8 cellular contexts compared by ENCODE assay signal in genomic region chr10:32980558-32981468, GRCh38. TPM values are rescaled to one million over a fixed set of nuclear protein-coding genes. Genes with fewer than 3 reads are reported as not detected.
DNase-seq lines count a peak whose midpoint lies in the region; ATAC-seq and TF ChIP-seq lines count a peak whose summit lies in the region.

No MANE protein-coding gene starts in this region.

- H3K27me3 ChIP-seq in HUES48 (ENCODE audit: control insufficient read depth, insufficient read depth, low read length), result no peaks in the 10 kb centered on the region
- no peaks in the 10 kb centered on the region for H3K27me3 ChIP-seq in muscle layer of colon (ENCODE audit: control insufficient read depth in 1 of 2, insufficient read depth in 2 of 2, low read length in 2 of 2)

- POLR2A ChIA-PET in OCI-LY7 (lab: Charles Lee), result interaction anchor here (0.5 to 7.2 kb wide), 21 partner anchors 8 to 603 kb away, joined by 3 to 68 read pairs (median 4); no protein-coding TSS in a partner anchor

- intact Hi-C loops in Calu3 (cut with micrococcal nuclease; ENCODE audit: unreplicated experiment) (no loop called here), OCI-LY7 (cut with micrococcal nuclease; ENCODE audit: unreplicated experiment) (loop anchor here (1.0 kb wide), 1 partner anchor 9 kb away; no protein-coding TSS in a partner anchor)

- TF ChIP-seq CTCF in Calu3 (IDR thresholded peaks at IDR 0.05; ENCODE audit: unreplicated experiment), result no peak
- TF ChIP-seq CTCF in OCI-LY7 (conservative IDR thresholded peaks at IDR 0.05; ENCODE audit: low read length), result 0 out of 2 replicates have a peak, but pooled peaks have one; percentile 25

- peak overlapping the region; percentile 82 for H3K4me3 Mint-ChIP-seq in Calu3 (ENCODE audit: low read depth, unreplicated experiment)

- no peaks in the 10 kb centered on the region for H3K79me2 ChIP-seq in OCI-LY7 (ENCODE audit: insufficient read depth, low read depth, low read length)

- no peaks in the 10 kb centered on the region for H3K9me2 ChIP-seq in OCI-LY7 (ENCODE audit: insufficient read depth, low read length)

- no peaks in the 10 kb centered on the region for H3K36me3 ChIP-seq in HUES48 (ENCODE audit: control insufficient read depth, insufficient read depth, low read length)
- no peaks in the 10 kb centered on the region for H3K36me3 ChIP-seq in OCI-LY7 (ENCODE audit: insufficient read depth, low read length)
- H3K36me3 ChIP-seq in muscle layer of colon (ENCODE audit: insufficient read depth, low read length), result no peaks in the 10 kb centered on the region

- H3K4me1 ChIP-seq in HUES48 (ENCODE audit: control insufficient read depth, insufficient read depth, low read length) (peaks cover 23% of the 10 kb centered on the region), OCI-LY7 (ENCODE audit: insufficient read depth, low read length, poor library complexity, severe bottlenecking) (peaks cover 62% of the 10 kb centered on the region), muscle layer of colon (ENCODE audit: insufficient read depth, low read length) (peaks cover 17% of the 10 kb centered on the region)

- H3K27ac ChIP-seq in HUES48 (ENCODE audit: low read depth, low read length) (peak overlapping the region; percentile 84), OCI-LY7 (ENCODE audit: low read depth, low read length, poor library complexity, severe bottlenecking) (peak overlapping the region; percentile 63), muscle layer of colon (ENCODE audit: low read depth, low read length) (peak overlapping the region; percentile 99)

- peaks cover 42% of the 10 kb centered on the region for H3K4me1 Mint-ChIP-seq in Calu3 (ENCODE audit: low read depth, unreplicated experiment)

- H3K9me3 Mint-ChIP-seq in Calu3 (ENCODE audit: low read depth, unreplicated experiment), result no peaks in the 10 kb centered on the region

- H3K27ac Mint-ChIP-seq in Calu3 (ENCODE audit: unreplicated experiment), result peak overlapping the region; percentile 100

- peak; percentile 95 for ATAC-seq in GM21423 (IDR thresholded peaks at IDR 0.05; ENCODE audit: unreplicated experiment)
- peak; percentile 100 for ATAC-seq in esophagus mucosa

- peaks cover 46% of the 10 kb centered on the region for H3K36me3 Mint-ChIP-seq in Calu3 (ENCODE audit: insufficient read depth, unreplicated experiment)

- H3K4me3 ChIP-seq in HUES48 (ENCODE audit: low read depth, low read length), result peak overlapping the region; percentile 64
- peak overlapping the region; percentile 63 for H3K4me3 ChIP-seq in OCI-LY7 (ENCODE audit: low read depth, low read length, poor library complexity, severe bottlenecking)
- H3K4me3 ChIP-seq in muscle layer of colon (ENCODE audit: low read depth in 1 of 2, low read length in 2 of 2), result peak overlapping the region; percentile 81 to 85

- H3K9ac ChIP-seq in HUES48 (ENCODE audit: low read depth, low read length) (peak overlapping the region; percentile 51), muscle layer of colon (ENCODE audit: low read length) (peak overlapping the region; percentile 98)

- CTCF ChIA-PET in Calu3 (lab: Charles Lee), result interaction anchor here (0.8 to 2.1 kb wide), 8 partner anchors 9 to 175 kb away, joined by 3 to 14 read pairs (median 3); no protein-coding TSS in a partner anchor
- CTCF ChIA-PET in OCI-LY7 (lab: Charles Lee; ENCODE audit: unreplicated experiment), result interaction anchor here (0.6 to 1.7 kb wide), 4 partner anchors 15 to 124 kb away, joined by 3 to 7 read pairs (median 3); no protein-coding TSS in a partner anchor

- H4K20me1 ChIP-seq in OCI-LY7 (ENCODE audit: insufficient read depth, low read length), result no peaks in the 10 kb centered on the region

- H2AFZ ChIP-seq in OCI-LY7 (ENCODE audit: low read length), result peak overlapping the region; percentile 74

- DNase-seq in Calu3, result peak; percentile 93
- DNase-seq in OCI-LY7 (ENCODE audit: low spot score), result peak; percentile 90
- peak; percentile 76 for DNase-seq in activated T-cell treated with anti-CD3 and anti-CD28 coated beads for 4 hours
- DNase-seq in stimulated activated CD8-positive, alpha-beta memory T cell treated with anti-CD3 and anti-CD28 coated beads, Interleukin-7, amount 100 ng/mL, for 1 hour (ENCODE audit: low read depth in 2 of 2), result peak; percentile 65 to 66

- H3K9me3 ChIP-seq in HUES48 (ENCODE audit: control insufficient read depth, insufficient read depth, low read length) (no peaks in the 10 kb centered on the region), OCI-LY7 (ENCODE audit: low read length) (no peaks in the 10 kb centered on the region), muscle layer of colon (ENCODE audit: low read length) (no peaks in the 10 kb centered on the region)

- H3K4me2 ChIP-seq in OCI-LY7 (ENCODE audit: low read length), result peak overlapping the region; percentile 83

- BruUV-seq in Calu3 (replicated peaks; lab: Mats Ljungman, UMichigan), result TSS peak; percentile 40
- TSS peak; percentile 79 for BruUV-seq in OCI-LY7 (replicated peaks; lab: Mats Ljungman, UMichigan)

- H3K27me3 Mint-ChIP-seq in Calu3 (ENCODE audit: unreplicated experiment), result no peaks in the 10 kb centered on the region

RNA-seq across cellular contexts. Expression of gene ITGB1, which starts 22.8 kb away (rescaled TPM):
- total RNA-seq in Calu3 (2022), result 1,388 and 1,455 TPM in 2 replicates
- total RNA-seq in OCI-LY7 (2014; rRNA removed; shearing (Covaris generic)), result 165 and 179 TPM in 2 replicates
- 167 and 199 TPM in 2 replicates for total RNA-seq in OCI-LY7 (2022)
- total RNA-seq in esophagus mucosa, result 102 TPM

Comparison
In these comparisons a context has a peak if more than half of its experiments do, and no peak if none do; other contexts are left out.
1. Peak in every context shown above with its lines: DNase-seq, ATAC-seq, H3K4me3 ChIP-seq and H3K27ac ChIP-seq.